Comparison of ENCODE assay signal across 9 cellular contexts in genomic region chr18:76528477-76529432, GRCh38. TPM values are rescaled to one million over a fixed set of nuclear protein-coding genes. Genes with fewer than 3 reads are reported as not detected.
A peak's percentile ranks its signal among the peaks of the same experiment; 100 is the strongest.
DNase-seq lines count a peak whose midpoint lies in the region; ATAC-seq, FAIRE-seq and TF ChIP-seq lines count a peak whose summit lies in the region.
"Had no signal": no experiment of that assay in that cellular context is flagged by ENCODE, and none has a peak within 500 bp of the region (broad histone marks: within the 10 kb centered on the region; RNA-seq: fewer than 3 reads in every experiment).

No MANE protein-coding gene starts in this region.

- peak overlapping the region in 9 of 10 donors; percentile 25 to 53 (median 46) for H3K4me3 ChIP-seq in heart right ventricle

- ATAC-seq in heart right ventricle (peak; percentile 59 to 87 (median 72)), sciatic nerve (peak; percentile 89)

- DNase-seq in NCI-H1436 (lab: John Stamatoyannopoulos, UW) (peak; percentile 29), NCI-H1436 treated with DMSO at 0.1 percent for 48 hours (lab: John Stamatoyannopoulos, UW) (no peak), HTR-8/SVneo (ENCODE audit: insufficient read length, low spot score) (peak; percentile 9), UCSD-AML1 (lab: John Stamatoyannopoulos, UW; ENCODE audit: unreplicated experiment) (peak; percentile 32), heart right ventricle (peak in 1 of 2 donors; percentile 40), sciatic nerve (ENCODE audit: low spot score) (no peak), RCC 7860 (ENCODE audit: low spot score) (no peak), dermis blood vessel endothelial cell (no peak)

- no peaks in the 10 kb centered on the region for H3K36me3 ChIP-seq in heart right ventricle

- peak overlapping the region in 4 of 10 donors; percentile 31 to 65 (median 45) for H3K27ac ChIP-seq in heart right ventricle
- H3K27ac ChIP-seq: C4-2B had no signal

- 16 to 18% methylated on average over 28 of the region's 28 CpGs for WGBS in heart right ventricle, 2 donors

- intact Hi-C loops in heart right ventricle (cut with DNase I) = no loop called here
- intact Hi-C loops in sciatic nerve (cut with DNase I) = no loop called here

- peaks cover 0 to 46% (median 23%) of the 10 kb centered on the region in 7 donors for H3K27me3 ChIP-seq in heart right ventricle

- H3K9me3 ChIP-seq in heart right ventricle = no peaks in the 10 kb centered on the region

- no peak for TF ChIP-seq CTCF in heart right ventricle (IDR thresholded peaks at IDR 0.05)

- no peak for FAIRE-seq in HTR-8/SVneo (lab: Jason Lieb, UNC)
- no peak for FAIRE-seq in RCC 7860 (lab: Jason Lieb, UNC)

- H3K4me1 ChIP-seq in heart right ventricle = peaks cover 0 to 17% (median 7%) of the 10 kb centered on the region in 9 donors

RNA-seq across cellular contexts. Expression of gene ZNF516, which starts 33.7 kb away (rescaled TPM):
- total RNA-seq in heart right ventricle = 10 to 100 TPM; 13.4 to 24.8 (median 19.0) TPM
- polyA plus RNA-seq in heart right ventricle = 1 to 10 TPM; 2.6 to 8.2 TPM
- total RNA-seq in sciatic nerve = 53.5 TPM
- 12.3 and 13.2 TPM in 2 replicates for total RNA-seq in dermis blood vessel endothelial cell

Comparison
In these comparisons a context has a peak if more than half of its experiments do, and no peak if none do; other contexts are left out.
1. DNase-seq: peak in NCI-H1436 (single experiment), HTR-8/SVneo (single experiment) and UCSD-AML1 (single experiment); none in NCI-H1436 treated with DMSO at 0.1 percent for 48 hours (single experiment), sciatic nerve (single experiment), RCC 7860 (single experiment) and dermis blood vessel endothelial cell (single experiment).